In the genomic region with DNA sequence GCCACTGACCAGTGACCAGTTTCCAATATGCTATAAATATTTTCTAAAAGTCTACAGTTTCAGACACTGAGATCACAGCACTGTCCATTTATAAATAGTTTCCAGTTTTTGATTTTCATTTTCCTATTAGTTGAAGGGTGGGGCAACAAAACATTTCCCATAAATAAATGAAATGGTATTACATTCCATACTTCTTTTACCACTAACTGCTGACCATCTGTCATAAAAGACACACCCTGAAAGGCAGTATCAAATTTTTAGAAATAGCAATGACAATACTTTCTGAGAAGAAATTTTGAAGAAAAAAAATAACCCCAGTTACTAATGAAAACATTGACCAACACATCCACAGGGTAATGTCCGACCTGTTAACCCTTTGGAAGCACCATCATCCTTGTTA, we compare ENCODE assay signal across 28 cellular contexts.
"Had no signal": no experiment of that assay in that cellular context is flagged by ENCODE, and none has a peak within 500 bp of the region (broad histone marks: within the 10 kb centered on the region; RNA-seq: fewer than 3 reads in every experiment).

No MANE protein-coding gene starts in this region.

- H3K4me3 ChIP-seq: SK-N-MC had no signal

- H3K27ac ChIP-seq: SK-N-MC had no signal

- H3K4me3 Mint-ChIP-seq: activated B cell treated with CpG ODN at 0.5 μM for 24 hours; activated CD4-positive, alpha-beta memory T cell treated with anti-CD3 and anti-CD28 coated beads for 36 hours; activated CD4-positive, alpha-beta T cell treated with anti-CD3 and anti-CD28 coated beads, Interleukin-2, amount 10 ng/mL, durations not matched to agents 7 days and 5 days; activated naive CD4-positive, alpha-beta T cell treated with anti-CD3 and anti-CD28 coated beads for 36 hours; activated naive CD8-positive, alpha-beta T cell; activated T-cell treated with anti-CD3 and anti-CD28 coated beads, Interleukin-2, amount 50 U/mL, for 4 hours; activated T-helper 17 cell treated with anti-CD3 and anti-CD28 coated beads, Interleukin-2, amount 50 U/mL, for 72 hours; T-cell had no signal

- H3K4me1 Mint-ChIP-seq: activated CD4-positive, alpha-beta T cell treated with anti-CD3 and anti-CD28 coated beads, Interleukin-2, amount 10 ng/mL, durations not matched to agents 7 days and 5 days; activated T-helper 17 cell treated with anti-CD3 and anti-CD28 coated beads, Interleukin-2, amount 50 U/mL, for 72 hours; T-cell had no signal

- H3K27ac Mint-ChIP-seq: activated B cell treated with CpG ODN at 0.5 μM for 24 hours; activated CD4-positive, alpha-beta memory T cell treated with anti-CD3 and anti-CD28 coated beads for 36 hours; activated CD4-positive, alpha-beta T cell treated with anti-CD3 and anti-CD28 coated beads, Interleukin-2, amount 10 ng/mL, durations not matched to agents 7 days and 5 days; activated naive CD4-positive, alpha-beta T cell treated with anti-CD3 and anti-CD28 coated beads for 36 hours; activated naive CD8-positive, alpha-beta T cell; activated T-helper 17 cell treated with anti-CD3 and anti-CD28 coated beads, Interleukin-2, amount 50 U/mL, for 72 hours; T-cell had no signal

- DNase-seq: activated B cell treated with CpG ODN at 0.5 μM for 24 hours; activated CD4-positive, alpha-beta memory T cell treated with anti-CD3 and anti-CD28 coated beads for 36 hours; activated CD4-positive, alpha-beta T cell treated with anti-CD3 and anti-CD28 coated beads, Interleukin-2, amount 10 ng/mL, durations not matched to agents 7 days and 5 days; activated CD8-positive, alpha-beta memory T cell treated with anti-CD3 and anti-CD28 coated beads for 24 hours; activated gamma-delta T cell; activated naive CD4-positive, alpha-beta T cell treated with anti-CD3 and anti-CD28 coated beads for 36 hours; activated T-cell treated with anti-CD3 and anti-CD28 coated beads, Interleukin-2, amount 50 U/mL, for 4 hours; KG1; NCI-H1092; NCI-H1417; NCI-H1930; NCI-H2171 treated with DMSO at 0.1 percent for 48 hours; NCI-H226; NCI-H510A; NCI-H526 treated with DMSO at 0.1 percent for 48 hours; NCI-H82; NK-92 treated with Interleukin-12 subunit alpha and Interleukin-12 subunit beta, amount 100 ng/mL, for 24 hours; OCI-M1; RPMI8226; T-cell; T-helper 2 cell; T1000 had no signal

- H3K27me3 Mint-ChIP-seq: activated B cell treated with CpG ODN at 0.5 μM for 24 hours; activated CD4-positive, alpha-beta memory T cell treated with anti-CD3 and anti-CD28 coated beads for 36 hours; activated CD4-positive, alpha-beta T cell treated with anti-CD3 and anti-CD28 coated beads, Interleukin-2, amount 10 ng/mL, durations not matched to agents 7 days and 5 days; activated naive CD8-positive, alpha-beta T cell; activated T-helper 17 cell treated with anti-CD3 and anti-CD28 coated beads, Interleukin-2, amount 50 U/mL, for 72 hours; T-cell had no signal

- ATAC-seq: activated T-cell treated with anti-CD3 and anti-CD28 coated beads, Interleukin-2, amount 50 U/mL, for 4 hours; activated T-helper 17 cell treated with anti-CD3 and anti-CD28 coated beads, Interleukin-2, amount 50 U/mL, for 72 hours; Panc1; Right ventricle myocardium inferior; T-cell had no signal

- FAIRE-seq: TTC549 had no signal
